1 cellular context compared by ENCODE assay signal in the genomic region with DNA sequence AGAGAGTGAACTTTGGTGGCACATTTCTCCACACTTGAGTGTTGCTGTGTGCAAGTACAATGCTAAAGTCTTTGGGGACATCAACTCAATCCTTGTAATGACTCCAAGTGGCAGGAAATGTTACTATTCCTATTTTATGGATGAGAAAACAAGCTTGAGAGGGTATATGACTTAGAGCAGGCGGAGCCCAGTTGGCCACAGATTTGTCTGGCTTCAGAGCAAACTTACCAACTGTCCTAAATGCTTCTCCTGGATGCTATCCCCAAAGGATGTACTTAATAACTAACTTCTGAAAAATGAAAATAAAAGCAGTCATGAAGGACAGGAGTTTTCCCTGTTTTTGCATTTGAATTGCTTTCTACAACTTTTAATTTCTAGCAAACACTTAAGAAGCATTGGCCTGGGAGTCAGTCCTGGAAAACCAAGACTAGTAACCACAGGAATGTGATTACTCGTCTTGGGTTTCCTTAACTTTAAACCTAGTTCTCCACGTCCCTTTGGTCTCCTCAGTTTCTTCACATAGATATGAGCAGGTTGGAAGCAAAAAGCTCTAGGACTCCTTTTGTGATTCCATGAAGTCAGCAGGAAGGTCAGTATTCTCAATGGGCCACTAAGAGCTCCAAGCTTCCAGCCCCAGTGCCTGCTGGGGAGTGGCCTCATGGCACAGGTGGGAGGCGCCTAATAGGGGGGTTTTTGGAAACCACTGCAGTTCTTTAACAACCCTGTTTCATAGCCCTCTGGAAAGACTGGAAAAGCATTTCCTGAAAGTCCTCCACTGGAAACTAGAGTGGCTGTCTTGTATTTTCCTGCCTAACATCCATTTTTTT.
TF ChIP-seq lines count a peak whose summit lies in the region.

No MANE protein-coding gene starts in this region.

TF ChIP-seq in IMR-90, 13 proteins besides CTCF, POLR2A, EP300 and RAD21 (continued from another document):
- no peak for TF ChIP-seq USF2 (IDR thresholded peaks at IDR 0.05; ENCODE audit: low read depth, low read length)
- TF ChIP-seq FOS (IDR thresholded peaks at IDR 0.05; ENCODE audit: low read depth, low read length): no peak
- TF ChIP-seq MAZ (IDR thresholded peaks at IDR 0.05; ENCODE audit: borderline replicate concordance, low read depth, low read length): no peak
- no peak for TF ChIP-seq BHLHE40 (IDR thresholded peaks at IDR 0.05; ENCODE audit: low read depth, low read length)
